ENCODE assay signal across 18 cellular contexts in genomic region chr7:117645456-117646181, GRCh38.
A peak's percentile ranks its signal among the peaks of the same experiment; 100 is the strongest.
DNase-seq lines count a peak whose midpoint lies in the region; ATAC-seq, FAIRE-seq and TF ChIP-seq lines count a peak whose summit lies in the region.
"Had no signal": no experiment of that assay in that cellular context is flagged by ENCODE, and none has a peak within 500 bp of the region (broad histone marks: within the 10 kb centered on the region; RNA-seq: fewer than 3 reads in every experiment).

No MANE protein-coding gene starts in this region.

- TF ChIP-seq CTCF in AG09319 (IDR thresholded peaks at IDR 0.05; ENCODE audit: low read depth, low read length) (no peak), astrocyte of the cerebellum (IDR thresholded peaks at IDR 0.05; ENCODE audit: low read depth, low read length, missing control alignments) (no peak)

- no peak overlapping the region for H3K27ac ChIP-seq in small intestine (ENCODE audit: low read depth in 1 of 2, low read length in 1 of 2)
- H3K27ac ChIP-seq: BLaER1 treated with 17β-estradiol and CSF1 and Interleukin-3, amounts not matched to agents 10 nM and 100 nM; dorsolateral prefrontal cortex; psoas muscle; VCaP had no signal

- DNase-seq in AG09319 (ENCODE audit: extremely low read depth, low read depth) (peak; percentile 43), KBM-7 (peak; percentile 32), astrocyte of the cerebellum (ENCODE audit: low read depth) (peak; percentile 43), left kidney (ENCODE audit: low read depth, low spot score) (peak; percentile 29), small intestine (no peak), RPMI8226 (no peak)
- DNase-seq: activated CD8-positive, alpha-beta memory T cell treated with anti-CD3 and anti-CD28 coated beads, Interleukin-2, amount 10 ng/mL, durations not matched to agents 7 days and 5 days; dorsolateral prefrontal cortex; GDM1; H9; NCI-H526; psoas muscle; SHP77 treated with DMSO at 0.1 percent for 48 hours; stimulated activated CD4-positive, alpha-beta T cell treated with anti-CD3 and anti-CD28 coated beads, Interleukin-4, amount 100 ng/mL, for 4 hours had no signal

- no peaks in the 10 kb centered on the region for H3K27me3 ChIP-seq in small intestine (ENCODE audit: control insufficient read depth in 2 of 2, insufficient read depth in 2 of 2, low read length in 2 of 2)
- H3K27me3 ChIP-seq: BLaER1 treated with 17β-estradiol and CSF1 and Interleukin-3, amounts not matched to agents 10 nM and 100 nM; dorsolateral prefrontal cortex had no signal

- H3K4me3 ChIP-seq in astrocyte of the cerebellum (ENCODE audit: low read depth, low read length) (no peak overlapping the region), small intestine (ENCODE audit: low read depth in 1 of 2, low read length in 2 of 2) (no peak overlapping the region)
- H3K4me3 ChIP-seq: BLaER1 treated with 17β-estradiol and CSF1 and Interleukin-3, amounts not matched to agents 10 nM and 100 nM; dorsolateral prefrontal cortex; psoas muscle had no signal

- ATAC-seq in HG02840 (IDR thresholded peaks at IDR 0.05; ENCODE audit: low FRiP score, unreplicated experiment): no peak
- no peak for ATAC-seq in HG03457 (IDR thresholded peaks at IDR 0.05; ENCODE audit: unreplicated experiment)
- ATAC-seq: activated CD8-positive, alpha-beta memory T cell treated with anti-CD3 and anti-CD28 coated beads, Interleukin-2, amount 10 ng/mL, durations not matched to agents 7 days and 5 days; psoas muscle had no signal

- in situ Hi-C loops in KBM-7 (cut with MboI; ENCODE audit: low pct_unique_long_range_greater_than_20kb, low sequenced_read_pairs): no loop called here
- in situ Hi-C loops in astrocyte of the cerebellum (cut with HindIII; ENCODE audit: low sequenced_read_pairs): no loop called here

- H3K4me1 ChIP-seq in small intestine (ENCODE audit: control insufficient read depth in 2 of 2, insufficient read depth in 1 of 2, low read depth in 1 of 2, low read length in 1 of 2): peaks cover 0 to 3% of the 10 kb centered on the region in 2 donors
- H3K4me1 ChIP-seq: BLaER1 treated with 17β-estradiol and CSF1 and Interleukin-3, amounts not matched to agents 10 nM and 100 nM; psoas muscle had no signal

- peaks cover 0 to 4% of the 10 kb centered on the region in 2 donors for H3K36me3 ChIP-seq in small intestine (ENCODE audit: control insufficient read depth in 2 of 2, insufficient read depth in 2 of 2, low read length in 2 of 2)
- H3K36me3 ChIP-seq: BLaER1 treated with 17β-estradiol and CSF1 and Interleukin-3, amounts not matched to agents 10 nM and 100 nM had no signal

- no peak for FAIRE-seq in small intestine (lab: Jason Lieb, UNC)

- H3K9me3 ChIP-seq in small intestine (ENCODE audit: control insufficient read depth, low read depth): no peaks in the 10 kb centered on the region
- H3K9me3 ChIP-seq: BLaER1 treated with 17β-estradiol and CSF1 and Interleukin-3, amounts not matched to agents 10 nM and 100 nM; psoas muscle had no signal

Comparison
In these comparisons a context has a peak if more than half of its experiments do, and no peak if none do; other contexts are left out.
1. DNase-seq: peak in AG09319 (single experiment), KBM-7 (single experiment), astrocyte of the cerebellum (single experiment) and left kidney (single experiment); none in small intestine (single experiment) and RPMI8226 (single experiment).